ENCODE assay signal across 1 cellular context in the genomic region with DNA sequence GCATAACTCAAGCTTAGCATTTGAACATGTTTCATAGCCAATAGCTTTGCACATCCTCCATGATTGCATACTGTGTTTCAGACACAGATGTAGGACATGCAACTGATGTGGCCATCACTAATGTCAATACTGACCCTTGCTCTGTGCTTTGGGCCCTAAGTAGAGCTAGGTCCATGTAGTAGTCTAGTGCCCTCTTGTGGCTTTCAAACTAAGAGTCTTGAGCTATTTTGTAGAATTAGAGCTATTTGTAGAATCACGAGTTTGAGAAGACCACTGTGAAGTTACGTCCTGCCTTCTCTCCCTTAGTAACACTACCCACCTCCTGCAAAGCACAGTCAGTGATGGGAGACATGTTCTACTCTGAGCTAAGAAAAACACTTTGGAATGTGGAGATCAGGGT.
TF ChIP-seq lines count a peak whose summit lies in the region.

No MANE protein-coding gene starts in this region.

TF ChIP-seq in GM23338, 12 proteins besides CTCF, POLR2A, EP300 and RAD21 (continued from another document):
- TF ChIP-seq, protein P1, sequence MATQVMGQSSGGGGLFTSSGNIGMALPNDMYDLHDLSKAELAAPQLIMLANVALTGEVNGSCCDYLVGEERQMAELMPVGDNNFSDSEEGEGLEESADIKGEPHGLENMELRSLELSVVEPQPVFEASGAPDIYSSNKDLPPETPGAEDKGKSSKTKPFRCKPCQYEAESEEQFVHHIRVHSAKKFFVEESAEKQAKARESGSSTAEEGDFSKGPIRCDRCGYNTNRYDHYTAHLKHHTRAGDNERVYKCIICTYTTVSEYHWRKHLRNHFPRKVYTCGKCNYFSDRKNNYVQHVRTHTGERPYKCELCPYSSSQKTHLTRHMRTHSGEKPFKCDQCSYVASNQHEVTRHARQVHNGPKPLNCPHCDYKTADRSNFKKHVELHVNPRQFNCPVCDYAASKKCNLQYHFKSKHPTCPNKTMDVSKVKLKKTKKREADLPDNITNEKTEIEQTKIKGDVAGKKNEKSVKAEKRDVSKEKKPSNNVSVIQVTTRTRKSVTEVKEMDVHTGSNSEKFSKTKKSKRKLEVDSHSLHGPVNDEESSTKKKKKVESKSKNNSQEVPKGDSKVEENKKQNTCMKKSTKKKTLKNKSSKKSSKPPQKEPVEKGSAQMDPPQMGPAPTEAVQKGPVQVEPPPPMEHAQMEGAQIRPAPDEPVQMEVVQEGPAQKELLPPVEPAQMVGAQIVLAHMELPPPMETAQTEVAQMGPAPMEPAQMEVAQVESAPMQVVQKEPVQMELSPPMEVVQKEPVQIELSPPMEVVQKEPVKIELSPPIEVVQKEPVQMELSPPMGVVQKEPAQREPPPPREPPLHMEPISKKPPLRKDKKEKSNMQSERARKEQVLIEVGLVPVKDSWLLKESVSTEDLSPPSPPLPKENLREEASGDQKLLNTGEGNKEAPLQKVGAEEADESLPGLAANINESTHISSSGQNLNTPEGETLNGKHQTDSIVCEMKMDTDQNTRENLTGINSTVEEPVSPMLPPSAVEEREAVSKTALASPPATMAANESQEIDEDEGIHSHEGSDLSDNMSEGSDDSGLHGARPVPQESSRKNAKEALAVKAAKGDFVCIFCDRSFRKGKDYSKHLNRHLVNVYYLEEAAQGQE (IDR thresholded peaks at IDR 0.05; ENCODE audit: unreplicated experiment), result no peak
- TF ChIP-seq, protein P2, sequence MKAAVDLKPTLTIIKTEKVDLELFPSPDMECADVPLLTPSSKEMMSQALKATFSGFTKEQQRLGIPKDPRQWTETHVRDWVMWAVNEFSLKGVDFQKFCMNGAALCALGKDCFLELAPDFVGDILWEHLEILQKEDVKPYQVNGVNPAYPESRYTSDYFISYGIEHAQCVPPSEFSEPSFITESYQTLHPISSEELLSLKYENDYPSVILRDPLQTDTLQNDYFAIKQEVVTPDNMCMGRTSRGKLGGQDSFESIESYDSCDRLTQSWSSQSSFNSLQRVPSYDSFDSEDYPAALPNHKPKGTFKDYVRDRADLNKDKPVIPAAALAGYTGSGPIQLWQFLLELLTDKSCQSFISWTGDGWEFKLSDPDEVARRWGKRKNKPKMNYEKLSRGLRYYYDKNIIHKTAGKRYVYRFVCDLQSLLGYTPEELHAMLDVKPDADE (IDR thresholded peaks at IDR 0.05), result no peak
- no peak for TF ChIP-seq STAT1 (IDR thresholded peaks at IDR 0.05; ENCODE audit: unreplicated experiment)
- TF ChIP-seq NANOG (IDR thresholded peaks at IDR 0.05; ENCODE audit: borderline replicate concordance), result no peak
- no peak for TF ChIP-seq JUNB (IDR thresholded peaks at IDR 0.05; ENCODE audit: unreplicated experiment)
- TF ChIP-seq EZH2 (IDR thresholded peaks at IDR 0.05; ENCODE audit: low read depth, unreplicated experiment), result no peak
- TF ChIP-seq POLR2AphosphoS5 (IDR thresholded peaks at IDR 0.05; ENCODE audit: low read depth), result no peak
- no peak for TF ChIP-seq ZNF331 (CRISPR knock-in tag; IDR thresholded peaks at IDR 0.05; ENCODE audit: low read depth)
